ENCODE assay signal across 14 cellular contexts in the genomic region with DNA sequence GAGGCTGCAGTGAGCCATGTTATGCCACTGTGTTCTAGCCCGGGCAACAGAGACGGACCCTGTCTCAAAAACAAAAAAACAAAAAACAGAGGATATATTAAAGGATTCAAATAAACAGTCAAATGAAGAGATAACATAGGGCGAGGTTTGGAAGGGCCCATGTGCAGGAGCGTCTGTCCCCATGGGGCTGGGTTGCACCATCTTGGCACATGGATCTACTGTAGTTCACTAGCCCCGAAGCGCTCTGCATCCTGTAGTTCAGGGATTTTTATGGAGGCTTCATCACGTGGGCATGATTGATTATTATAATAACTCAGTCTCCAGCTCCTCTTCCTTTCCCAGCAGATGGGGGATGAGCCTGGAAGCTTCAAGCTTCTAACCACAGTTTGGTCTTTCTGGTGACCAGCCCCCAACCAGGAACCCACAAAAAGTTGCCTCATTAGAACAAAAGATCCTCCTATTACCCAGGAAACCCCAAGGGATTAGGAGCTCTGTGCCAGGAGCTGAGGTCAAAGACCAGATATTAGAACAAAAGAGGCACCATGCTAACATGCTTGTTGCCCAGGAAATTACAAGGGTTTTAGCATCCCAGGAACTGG. TPM values are rescaled to one million over a fixed set of nuclear protein-coding genes. Genes with fewer than 3 reads are reported as not detected.
"Had no signal": no experiment of that assay in that cellular context is flagged by ENCODE, and none has a peak within 500 bp of the region (broad histone marks: within the 10 kb centered on the region; RNA-seq: fewer than 3 reads in every experiment).

No MANE protein-coding gene starts in this region.

- DNase-seq: activated B cell treated with CpG ODN at 0.5 μM for 24 hours; activated CD4-positive, alpha-beta T cell treated with anti-CD3 and anti-CD28 coated beads, Interleukin-2, amount 10 ng/mL, durations not matched to agents 7 days and 5 days; activated CD8-positive, alpha-beta memory T cell treated with anti-CD3 and anti-CD28 coated beads for 24 hours; brain microvascular endothelial cell; heart right ventricle; right cardiac atrium; stimulated activated CD4-positive, alpha-beta T cell treated with anti-CD3 and anti-CD28 coated beads, Interleukin-4, amount 100 ng/mL, for 1 hour; stimulated activated CD8-positive, alpha-beta memory T cell treated with anti-CD3 and anti-CD28 coated beads, Interleukin-4, amount 100 ng/mL, for 48 hours; stimulated activated naive CD8-positive, alpha-beta T cell treated with anti-CD3 and anti-CD28 coated beads, Interleukin-15, amount 100 ng/mL, for 72 hours had no signal

- H3K27ac ChIP-seq: brain microvascular endothelial cell, heart right ventricle, neutrophil, thoracic aorta had no signal

- H3K9me3 ChIP-seq: heart right ventricle, neutrophil, thoracic aorta had no signal

- H3K27me3 ChIP-seq: brain microvascular endothelial cell, neutrophil had no signal

- ATAC-seq: esophagus mucosa; heart right ventricle; right cardiac atrium; stimulated activated naive CD8-positive, alpha-beta T cell treated with anti-CD3 and anti-CD28 coated beads, Interleukin-15, amount 100 ng/mL, for 72 hours had no signal

- H3K4me3 Mint-ChIP-seq: activated B cell treated with CpG ODN at 0.5 μM for 24 hours; activated CD4-positive, alpha-beta T cell treated with anti-CD3 and anti-CD28 coated beads, Interleukin-2, amount 10 ng/mL, durations not matched to agents 7 days and 5 days; activated naive CD8-positive, alpha-beta T cell; stimulated activated naive CD8-positive, alpha-beta T cell treated with anti-CD3 and anti-CD28 coated beads, Interleukin-15, amount 100 ng/mL, for 72 hours had no signal

- H3K9me3 Mint-ChIP-seq: activated B cell treated with CpG ODN at 0.5 μM for 24 hours; activated CD4-positive, alpha-beta T cell treated with anti-CD3 and anti-CD28 coated beads, Interleukin-2, amount 10 ng/mL, durations not matched to agents 7 days and 5 days had no signal

- H3K36me3 ChIP-seq: brain microvascular endothelial cell, heart right ventricle, neutrophil, thoracic aorta had no signal

- H3K27ac Mint-ChIP-seq: activated B cell treated with CpG ODN at 0.5 μM for 24 hours; activated CD4-positive, alpha-beta T cell treated with anti-CD3 and anti-CD28 coated beads, Interleukin-2, amount 10 ng/mL, durations not matched to agents 7 days and 5 days; activated naive CD8-positive, alpha-beta T cell; stimulated activated naive CD8-positive, alpha-beta T cell treated with anti-CD3 and anti-CD28 coated beads, Interleukin-15, amount 100 ng/mL, for 72 hours had no signal

- H3K27me3 Mint-ChIP-seq: activated B cell treated with CpG ODN at 0.5 μM for 24 hours; activated CD4-positive, alpha-beta T cell treated with anti-CD3 and anti-CD28 coated beads, Interleukin-2, amount 10 ng/mL, durations not matched to agents 7 days and 5 days; stimulated activated naive CD8-positive, alpha-beta T cell treated with anti-CD3 and anti-CD28 coated beads, Interleukin-15, amount 100 ng/mL, for 72 hours had no signal

- H3K4me3 ChIP-seq: heart right ventricle, thoracic aorta had no signal

RNA-seq across cellular contexts. Expression of gene HCAR2, which starts 59.9 kb away (rescaled TPM):
- total RNA-seq: activated B cell treated with CpG ODN at 0.5 μM for 24 hours; activated CD4-positive, alpha-beta T cell treated with anti-CD3 and anti-CD28 coated beads, Interleukin-2, amount 10 ng/mL, durations not matched to agents 7 days and 5 days; dermis blood vessel endothelial cell had no signal
